Comparison of ENCODE assay signal across 20 cellular contexts in genomic region chr17:47934856-47935255, GRCh38. TPM values are rescaled to one million over a fixed set of nuclear protein-coding genes. Genes with fewer than 3 reads are reported as not detected.
DNase-seq lines count a peak whose midpoint lies in the region; ATAC-seq lines count a peak whose summit lies in the region.
"Had no signal": no experiment of that assay in that cellular context is flagged by ENCODE, and none has a peak within 500 bp of the region (broad histone marks: within the 10 kb centered on the region; RNA-seq: fewer than 3 reads in every experiment).

No MANE protein-coding gene starts in this region.

- no peaks in the 10 kb centered on the region for H3K27me3 ChIP-seq in H7 (ENCODE audit: control insufficient read depth, insufficient read depth, low read length)

- ATAC-seq in GM21529 (IDR thresholded peaks at IDR 0.05; ENCODE audit: unreplicated experiment), result no peak
- ATAC-seq: activated CD4-positive, CD25-positive, alpha-beta regulatory T cell treated with anti-CD3 and anti-CD28 coated beads, Interleukin-2, amount 50 U/mL, for 24 hours; right cardiac atrium had no signal

- H3K4me3 ChIP-seq in H7 (ENCODE audit: insufficient read depth, low read depth, low read length), result no peak overlapping the region

- DNase-seq in Daoy (ENCODE audit: low read depth) (peak; percentile 70), HS-27A (ENCODE audit: low read depth) (peak; percentile 26), T1000 (lab: John Stamatoyannopoulos, UW) (peak; percentile 34), kidney tubule cell (ENCODE audit: low spot score) (peak; percentile 88), H7 (no peak), nucleus accumbens (lab: John Stamatoyannopoulos, UW) (no peak)
- DNase-seq: activated CD8-positive, alpha-beta memory T cell treated with anti-CD3 and anti-CD28 coated beads for 24 hours; AML-193; Caco-2; Karpas-422; NCI-H1417; NCI-H446; right cardiac atrium; SHP77 treated with DMSO at 0.1 percent for 48 hours; stimulated activated CD4-positive, alpha-beta T cell treated with anti-CD3 and anti-CD28 coated beads, Interleukin-1b, Interleukin-23, amount 100 ng/mL, for 48 hours had no signal

- peaks cover 3% of the 10 kb centered on the region; the same call in 1 of the 2 replicates for H3K36me3 ChIP-seq in H7 (replicated peaks; ENCODE audit: control insufficient read depth, insufficient read depth, low read length)

RNA-seq across cellular contexts. Expression of gene PNPO, which starts 6.5 kb away (rescaled TPM):
- total RNA-seq in Daoy (2014; rRNA removed; shearing (Covaris generic)), result 18.5 and 26.9 TPM in 2 replicates
- 8.9 and 12.9 TPM in 2 replicates for total RNA-seq in H7 (2014; rRNA removed; shearing (Covaris generic))

RNA-seq across cellular contexts. Expression of gene PRR15L, which starts 22.8 kb away (rescaled TPM):
- not detected in 2 replicates for total RNA-seq in Daoy (2014; rRNA removed; shearing (Covaris generic))
- total RNA-seq in H7 (2014; rRNA removed; shearing (Covaris generic)), result 0.10 TPM in 1 of 2 replicates, not detected in the other
- total RNA-seq: frontal cortex; mononuclear cell; right cardiac atrium; T-helper 2 cell treated with Interferon-gamma antibody and Interleukin-4, amounts not matched to agents 100 ng/mL and 5 ng/mL, for 36 hours had no signal

RNA-seq across cellular contexts. Expression of gene CDK5RAP3, which starts 36.1 kb away (rescaled TPM):
- total RNA-seq in Daoy (2014; rRNA removed; shearing (Covaris generic)), result 74.2 and 93.5 TPM in 2 replicates
- 63.9 and 79.1 TPM in 2 replicates for total RNA-seq in H7 (2014; rRNA removed; shearing (Covaris generic))

RNA-seq across cellular contexts. Expression of gene SP2, which starts 38.8 kb away (rescaled TPM):
- total RNA-seq in Daoy (2014; rRNA removed; shearing (Covaris generic)), result 1.5 TPM in 2 replicates
- total RNA-seq in H7 (2014; rRNA removed; shearing (Covaris generic)), result 2.7 and 3.2 TPM in 2 replicates

Comparison
In these comparisons a context has a peak if more than half of its experiments do, and no peak if none do; other contexts are left out.
1. DNase-seq: peak in Daoy (single experiment), HS-27A (single experiment), T1000 (single experiment) and kidney tubule cell (single experiment); none in H7 (single experiment) and nucleus accumbens (0 of 56).